8 cellular contexts compared by ENCODE assay signal in genomic region chr5:39948867-39949468, GRCh38.
A peak's percentile ranks its signal among the peaks of the same experiment; 100 is the strongest.
DNase-seq lines count a peak whose midpoint lies in the region; ATAC-seq and TF ChIP-seq lines count a peak whose summit lies in the region.

No MANE protein-coding gene starts in this region.

- H3K27me3 ChIP-seq in A673 (replicated peaks; ENCODE audit: insufficient read depth, low read depth, low read length, poor library complexity): no peaks in the 10 kb centered on the region
- H3K27me3 ChIP-seq in colonic mucosa: no peaks in the 10 kb centered on the region
- no peaks in the 10 kb centered on the region for H3K27me3 ChIP-seq in lower lobe of right lung (ENCODE audit: low read depth)

- H3K27me3 Mint-ChIP-seq in activated B cell treated with CpG ODN at 0.5 μM for 24 hours: no peaks in the 10 kb centered on the region

- H3K27ac ChIP-seq in A673 (ENCODE audit: low read depth, low read length, poor library complexity, severe bottlenecking): no peak overlapping the region
- no peak overlapping the region for H3K27ac ChIP-seq in colonic mucosa
- H3K27ac ChIP-seq in lower lobe of right lung: no peak overlapping the region

- DNase-seq in A673 (ENCODE audit: low spot score) (peak; percentile 83), NCI-H2171 treated with DMSO at 0.1 percent for 48 hours (lab: John Stamatoyannopoulos, UW) (peak; percentile 67), activated B cell treated with CpG ODN at 0.5 μM for 24 hours (no peak), colonic mucosa (peak; percentile 72), lower lobe of right lung (no peak)
- DNase-seq in stimulated activated CD8-positive, alpha-beta memory T cell treated with anti-CD3 and anti-CD28 coated beads, Interleukin-4, amount 100 ng/mL, for 24 hours (ENCODE audit: low read depth): peak; percentile 1

- H3K4me1 ChIP-seq in A673 (ENCODE audit: insufficient read depth, low read length, poor library complexity, severe bottlenecking) (no peaks in the 10 kb centered on the region), colonic mucosa (no peaks in the 10 kb centered on the region), lower lobe of right lung (peaks cover 3% of the 10 kb centered on the region)

- H3K4me3 ChIP-seq in A673 (ENCODE audit: low read depth, low read length, poor library complexity, severe bottlenecking) (no peak overlapping the region), colonic mucosa (no peak overlapping the region), lower lobe of right lung (no peak overlapping the region)

- POLR2A ChIA-PET in A673 (lab: Charles Lee; ENCODE audit: low non-redundant PET): no interaction called here
- POLR2A ChIA-PET in activated B cell treated with CpG ODN at 0.5 μM for 24 hours (lab: Charles Lee): interaction anchor here (0.7 to 1.4 kb wide), 2 partner anchors 733 to 737 kb away, joined by 3 to 4 read pairs; no protein-coding TSS in a partner anchor

- BruUV-seq in A673 (replicated peaks; lab: Mats Ljungman, UMichigan): no TSS peak

- no peaks in the 10 kb centered on the region for H3K9me3 ChIP-seq in A673 (ENCODE audit: low read depth, low read length, poor library complexity, severe bottlenecking)
- no peaks in the 10 kb centered on the region for H3K9me3 ChIP-seq in colonic mucosa
- H3K9me3 ChIP-seq in lower lobe of right lung: no peaks in the 10 kb centered on the region

- no peak overlapping the region for H3K27ac Mint-ChIP-seq in activated B cell treated with CpG ODN at 0.5 μM for 24 hours

- CTCF ChIA-PET in A673 (lab: Charles Lee): interaction anchor here (0.5 to 1.7 kb wide), 2 partner anchors 235 to 731 kb away, joined by 3 to 6 read pairs; no protein-coding TSS in a partner anchor
- CTCF ChIA-PET in activated B cell treated with CpG ODN at 0.5 μM for 24 hours (lab: Charles Lee): interaction anchor here (0.7 to 2.6 kb wide), 23 partner anchors 10 to 793 kb away, joined by 3 to 32 read pairs (median 4); partner anchors contain the start of gene PTGER4

- peaks cover 3% of the 10 kb centered on the region for H3K4me1 Mint-ChIP-seq in activated B cell treated with CpG ODN at 0.5 μM for 24 hours

- H3K36me3 ChIP-seq in A673 (ENCODE audit: insufficient read depth, low read length, poor library complexity, severe bottlenecking) (no peaks in the 10 kb centered on the region), colonic mucosa (no peaks in the 10 kb centered on the region), lower lobe of right lung (no peaks in the 10 kb centered on the region)

- no peak overlapping the region for H3K4me3 Mint-ChIP-seq in activated B cell treated with CpG ODN at 0.5 μM for 24 hours

- TF ChIP-seq CTCF in A673 (conservative IDR thresholded peaks at IDR 0.05; ENCODE audit: low read depth, low read length) (peak; percentile 82), activated B cell treated with CpG ODN at 0.5 μM for 24 hours (IDR thresholded peaks at IDR 0.05) (no peak), colonic mucosa (IDR thresholded peaks at IDR 0.05) (peak; percentile 60), lower lobe of right lung (IDR thresholded peaks at IDR 0.05) (peak; percentile 73)

- no peaks in the 10 kb centered on the region for H3K36me3 Mint-ChIP-seq in activated B cell treated with CpG ODN at 0.5 μM for 24 hours (ENCODE audit: low read depth)

- no peak overlapping the region for H3K9ac ChIP-seq in colonic mucosa (ENCODE audit: low read depth in 2 of 2, low read length in 2 of 2)

- H3K9me3 Mint-ChIP-seq in activated B cell treated with CpG ODN at 0.5 μM for 24 hours: no peaks in the 10 kb centered on the region

- ATAC-seq in GM18508 (IDR thresholded peaks at IDR 0.05; ENCODE audit: insufficient read depth, unreplicated experiment): peak; percentile 86
- peak; percentile 91 for ATAC-seq in HG03064 (IDR thresholded peaks at IDR 0.05; ENCODE audit: low read depth, unreplicated experiment)
- peak; percentile 83 for ATAC-seq in activated B cell treated with CpG ODN at 0.5 μM for 24 hours (ENCODE audit: low read depth)
- ATAC-seq in lower lobe of right lung: peak; percentile 80 to 89

- intact Hi-C loops in A673 (cut with micrococcal nuclease; ENCODE audit: unreplicated experiment): loop anchor here (1.0 to 5.0 kb wide), 2 partner anchors 237 to 739 kb away; no protein-coding TSS in a partner anchor
- intact Hi-C loops in activated B cell treated with CpG ODN at 0.5 μM for 24 hours (cut with micrococcal nuclease): loop anchor here (1.0 to 10.0 kb wide), 11 partner anchors 217 to 928 kb away; no protein-coding TSS in a partner anchor
- intact Hi-C loops in colonic mucosa (cut with DNase I): loop anchor here (5.0 to 10.0 kb wide), 2 partner anchors 234 to 738 kb away; no protein-coding TSS in a partner anchor
- intact Hi-C loops in lower lobe of right lung (cut with DNase I): loop anchor here (5.0 kb wide), 1 partner anchor 738 kb away; no protein-coding TSS in a partner anchor

Comparison
In these comparisons a context has a peak if more than half of its experiments do, and no peak if none do; other contexts are left out.
1. DNase-seq: peak in A673 (single experiment), NCI-H2171 treated with DMSO at 0.1 percent for 48 hours (single experiment), colonic mucosa (single experiment) and stimulated activated CD8-positive, alpha-beta memory T cell treated with anti-CD3 and anti-CD28 coated beads, Interleukin-4, amount 100 ng/mL, for 24 hours (single experiment); none in activated B cell treated with CpG ODN at 0.5 μM for 24 hours (single experiment) and lower lobe of right lung (single experiment).
2. Peak in every context shown above with its lines, with median percentiles within 50 percentile points of each other: ATAC-seq.